Comparison of ENCODE assay signal across 15 cellular contexts in the genomic region with DNA sequence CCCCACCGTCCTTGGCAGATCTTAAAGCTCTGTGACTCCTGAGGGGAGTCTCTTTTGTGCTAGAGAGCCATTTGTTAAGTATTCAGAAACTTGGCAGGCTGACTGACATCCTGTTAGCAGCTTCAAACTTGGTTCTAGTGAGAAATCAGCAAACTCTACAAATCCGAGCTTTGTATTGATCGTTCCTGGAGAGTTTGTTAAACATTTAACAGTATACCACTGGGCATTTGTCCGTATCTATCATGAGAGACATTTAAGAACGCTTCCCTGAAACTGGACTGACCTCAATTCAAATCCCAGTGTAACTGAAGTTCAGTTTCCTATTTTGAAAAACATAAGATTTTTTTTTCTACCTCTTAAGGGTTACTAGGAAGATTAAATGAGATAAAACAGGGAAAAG. TPM values are rescaled to one million over a fixed set of nuclear protein-coding genes. Genes with fewer than 3 reads are reported as not detected.
A peak's percentile ranks its signal among the peaks of the same experiment; 100 is the strongest.
DNase-seq lines count a peak whose midpoint lies in the region; ATAC-seq and TF ChIP-seq lines count a peak whose summit lies in the region.
"Had no signal": no experiment of that assay in that cellular context is flagged by ENCODE, and none has a peak within 500 bp of the region (broad histone marks: within the 10 kb centered on the region; RNA-seq: fewer than 3 reads in every experiment).

No MANE protein-coding gene starts in this region.

- H3K36me3 Mint-ChIP-seq in T-helper 1 cell treated with Interleukin-12 subunit alpha and Interleukin-12 subunit beta and Interleukin-4 antibody, amounts not matched to agents 30 μg/mL and 1 μg/mL, for 36 hours (ENCODE audit: low read depth), result no peaks in the 10 kb centered on the region
- H3K36me3 Mint-ChIP-seq in type B pancreatic cell, result no peaks in the 10 kb centered on the region
- H3K36me3 Mint-ChIP-seq: IgD-negative memory B cell had no signal

- WGBS in liver, result 19% methylated on average over 5 of the region's 5 CpGs

- H3K4me1 ChIP-seq in OCI-LY3 (ENCODE audit: low read length) (peaks cover 20% of the 10 kb centered on the region), liver (ENCODE audit: control insufficient read depth in 4 of 4, insufficient read depth in 4 of 4, low read length in 3 of 4) (peaks cover 7 to 12% (median 10%) of the 10 kb centered on the region in 4 donors), Karpas-422 (ENCODE audit: low read length) (peaks cover 15% of the 10 kb centered on the region)

- H3K4me3 Mint-ChIP-seq in T-helper 1 cell treated with Interleukin-12 subunit alpha and Interleukin-12 subunit beta and Interleukin-4 antibody, amounts not matched to agents 30 μg/mL and 1 μg/mL, for 36 hours, result no peak overlapping the region
- H3K4me3 Mint-ChIP-seq in type B pancreatic cell, result peak overlapping the region; percentile 22
- H3K4me3 Mint-ChIP-seq in stimulated activated naive CD8-positive, alpha-beta T cell treated with anti-CD3 and anti-CD28 coated beads, Interleukin-15, amount 100 ng/mL, for 72 hours, result no peak overlapping the region

- H3K9ac ChIP-seq in OCI-LY3 (ENCODE audit: low read length), result no peak overlapping the region
- no peak overlapping the region for H3K9ac ChIP-seq in liver (ENCODE audit: low read depth in 1 of 2, low read length in 2 of 2)
- H3K9ac ChIP-seq in Karpas-422 (ENCODE audit: low read length), result no peak overlapping the region

- no peaks in the 10 kb centered on the region for H4K20me1 ChIP-seq in OCI-LY3 (ENCODE audit: insufficient read depth, low read length)
- H4K20me1 ChIP-seq in Karpas-422 (ENCODE audit: insufficient read depth, low read depth, low read length), result no peaks in the 10 kb centered on the region

- H3K79me2 ChIP-seq in OCI-LY3 (ENCODE audit: low read length) (no peaks in the 10 kb centered on the region), Karpas-422 (ENCODE audit: low read length) (no peaks in the 10 kb centered on the region)

- H3K4me2 ChIP-seq in OCI-LY3 (ENCODE audit: low read length) (peak overlapping the region; percentile 52), Karpas-422 (ENCODE audit: low read depth, low read length, poor library complexity, severe bottlenecking) (no peak overlapping the region)

- no peaks in the 10 kb centered on the region for H3K36me3 ChIP-seq in OCI-LY3 (replicated peaks; ENCODE audit: low read depth, low read length)
- no peaks in the 10 kb centered on the region for H3K36me3 ChIP-seq in liver (ENCODE audit: control insufficient read depth in 4 of 4, insufficient read depth in 3 of 4, low read depth in 1 of 4, low read length in 3 of 4)
- no peaks in the 10 kb centered on the region for H3K36me3 ChIP-seq in Karpas-422 (ENCODE audit: insufficient read depth, low read length)
- H3K36me3 ChIP-seq: SJSA1 had no signal

- H3K27ac ChIP-seq in OCI-LY3 (ENCODE audit: low read length), result no peak overlapping the region
- peak overlapping the region in 1 of 2 donors; percentile 56 for H3K27ac ChIP-seq in liver (ENCODE audit: low read depth in 1 of 2, low read length in 2 of 2)
- no peak overlapping the region for H3K27ac ChIP-seq in Karpas-422 (ENCODE audit: low read length)
- H3K27ac ChIP-seq: SJSA1 had no signal

- H2AFZ ChIP-seq in OCI-LY3 (ENCODE audit: low read depth, low read length) (peak overlapping the region; percentile 52; the same call in 1 of the 2 replicates), Karpas-422 (ENCODE audit: low read length) (no peak overlapping the region)

- TF ChIP-seq RAD21 in liver (IDR thresholded peaks at IDR 0.05), result no peak

- H3K4me3 ChIP-seq in OCI-LY3 (ENCODE audit: low read length) (peak overlapping the region; percentile 23; the same call in 1 of the 2 replicates), liver (ENCODE audit: low read depth in 1 of 3, low read length in 3 of 3) (no peak overlapping the region), Karpas-422 (ENCODE audit: low read length) (no peak overlapping the region)
- H3K4me3 ChIP-seq: SJSA1 had no signal

- ATAC-seq in stimulated activated naive CD8-positive, alpha-beta T cell treated with anti-CD3 and anti-CD28 coated beads, Interleukin-15, amount 100 ng/mL, for 72 hours, result no peak

- H3K27me3 ChIP-seq in OCI-LY3 (ENCODE audit: low read depth, low read length) (peaks cover 21% of the 10 kb centered on the region), liver (ENCODE audit: control insufficient read depth in 4 of 4, insufficient read depth in 4 of 4, low read length in 3 of 4) (peaks cover 0 to 6% (median 0%) of the 10 kb centered on the region in 4 donors), Karpas-422 (ENCODE audit: low read length) (no peaks in the 10 kb centered on the region)

- no peak for TF ChIP-seq CTCF in OCI-LY3 (IDR thresholded peaks at IDR 0.05; ENCODE audit: low read depth, low read length)
- no peak for TF ChIP-seq CTCF in liver (IDR thresholded peaks at IDR 0.05; ENCODE audit: low read depth, low read length, missing input control)
- no peak for TF ChIP-seq CTCF in type B pancreatic cell (conservative IDR thresholded peaks at IDR 0.05)

- peaks cover 76% of the 10 kb centered on the region for H3K27me3 Mint-ChIP-seq in T-helper 1 cell treated with Interleukin-12 subunit alpha and Interleukin-12 subunit beta and Interleukin-4 antibody, amounts not matched to agents 30 μg/mL and 1 μg/mL, for 36 hours (ENCODE audit: low read depth)
- peaks cover 54% of the 10 kb centered on the region for H3K27me3 Mint-ChIP-seq in type B pancreatic cell
- H3K27me3 Mint-ChIP-seq in stimulated activated naive CD8-positive, alpha-beta T cell treated with anti-CD3 and anti-CD28 coated beads, Interleukin-15, amount 100 ng/mL, for 72 hours, result peaks cover 67% of the 10 kb centered on the region

- no peaks in the 10 kb centered on the region for H3K9me2 ChIP-seq in Karpas-422 (replicated peaks; ENCODE audit: insufficient read depth, low read length)

- H3K9me3 ChIP-seq in OCI-LY3 (ENCODE audit: insufficient read depth, low read length), result no peaks in the 10 kb centered on the region
- H3K9me3 ChIP-seq in liver (ENCODE audit: control insufficient read depth in 4 of 4, low read length in 3 of 4), result no peaks in the 10 kb centered on the region
- no peaks in the 10 kb centered on the region for H3K9me3 ChIP-seq in Karpas-422 (ENCODE audit: low read length)
- H3K9me3 ChIP-seq: SJSA1 had no signal

- DNase-seq in T-helper 1 cell (no peak), type B pancreatic cell (ENCODE audit: extremely low spot score, unreplicated experiment) (no peak), Karpas-422 (no peak)
- no peak for DNase-seq in NK-92 treated with Interleukin-12 subunit alpha and Interleukin-12 subunit beta, amount 100 ng/mL, for 24 hours (lab: John Stamatoyannopoulos, UW)
- no peak for DNase-seq in stimulated activated naive CD8-positive, alpha-beta T cell treated with anti-CD3 and anti-CD28 coated beads, Interleukin-15, amount 100 ng/mL, for 72 hours
- DNase-seq: GF-D8, NCI-H2171, NCI-H446 treated with DMSO at 0.1 percent for 48 hours had no signal

- H3K4me1 Mint-ChIP-seq in T-helper 1 cell treated with Interleukin-12 subunit alpha and Interleukin-12 subunit beta and Interleukin-4 antibody, amounts not matched to agents 30 μg/mL and 1 μg/mL, for 36 hours (ENCODE audit: low read depth), result peaks cover 30% of the 10 kb centered on the region
- H3K4me1 Mint-ChIP-seq in type B pancreatic cell (ENCODE audit: unreplicated experiment), result peaks cover 22% of the 10 kb centered on the region
- peaks cover 39% of the 10 kb centered on the region for H3K4me1 Mint-ChIP-seq in stimulated activated naive CD8-positive, alpha-beta T cell treated with anti-CD3 and anti-CD28 coated beads, Interleukin-15, amount 100 ng/mL, for 72 hours

- no peaks in the 10 kb centered on the region for H3K9me3 Mint-ChIP-seq in T-helper 1 cell treated with Interleukin-12 subunit alpha and Interleukin-12 subunit beta and Interleukin-4 antibody, amounts not matched to agents 30 μg/mL and 1 μg/mL, for 36 hours
- H3K9me3 Mint-ChIP-seq in type B pancreatic cell, result no peaks in the 10 kb centered on the region
- no peaks in the 10 kb centered on the region for H3K9me3 Mint-ChIP-seq in stimulated activated naive CD8-positive, alpha-beta T cell treated with anti-CD3 and anti-CD28 coated beads, Interleukin-15, amount 100 ng/mL, for 72 hours
- H3K9me3 Mint-ChIP-seq: IgD-negative memory B cell had no signal

- H3K27ac Mint-ChIP-seq in T-helper 1 cell treated with Interleukin-12 subunit alpha and Interleukin-12 subunit beta and Interleukin-4 antibody, amounts not matched to agents 30 μg/mL and 1 μg/mL, for 36 hours, result peak overlapping the region; percentile 27
- no peak overlapping the region for H3K27ac Mint-ChIP-seq in type B pancreatic cell
- no peak overlapping the region for H3K27ac Mint-ChIP-seq in stimulated activated naive CD8-positive, alpha-beta T cell treated with anti-CD3 and anti-CD28 coated beads, Interleukin-15, amount 100 ng/mL, for 72 hours

TF ChIP-seq in liver, 16 proteins besides CTCF, POLR2A, EP300 and RAD21:
- TF ChIP-seq YY1 (IDR thresholded peaks at IDR 0.05) (peak; percentile 49), HNF4A (conservative IDR thresholded peaks at IDR 0.05) (peak in 1 of 2 donors; percentile 30), EGR1 (IDR thresholded peaks at IDR 0.05; ENCODE audit: low read depth in 2 of 2) (no peak), SP1 (IDR thresholded peaks at IDR 0.05) (peak; percentile 44), RXRA (IDR thresholded peaks at IDR 0.05) (peak; percentile 78 to 82)
- TF ChIP-seq, protein P1, sequence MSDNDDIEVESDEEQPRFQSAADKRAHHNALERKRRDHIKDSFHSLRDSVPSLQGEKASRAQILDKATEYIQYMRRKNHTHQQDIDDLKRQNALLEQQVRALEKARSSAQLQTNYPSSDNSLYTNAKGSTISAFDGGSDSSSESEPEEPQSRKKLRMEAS (IDR thresholded peaks at IDR 0.05), result no peak

RNA-seq across cellular contexts. Expression of a gene that starts 3.2 kb away (rescaled TPM):
- total RNA-seq in liver (under 1 TPM in 1 of 2 donors, not detected in 1; under 0.01 TPM), type B pancreatic cell (ENCODE audit: low replicate concordance) (19.0 and 23.6 TPM in 2 replicates)
- not detected for polyA plus RNA-seq in liver
- total RNA-seq in Karpas-422 (2014; rRNA removed; shearing (Covaris generic); ENCODE audit: low replicate concordance), result not detected in 2 replicates
- total RNA-seq: LHCN-M2, SJSA1 had no signal
- polyA plus RNA-seq: BJ, IgD-negative memory B cell had no signal

Comparison
In these comparisons a context has a peak if more than half of its experiments do, and no peak if none do; other contexts are left out.
1. RNA of a gene that starts 3.2 kb away (total RNA-seq): 19.0 to 23.6 TPM in type B pancreatic cell; under 0.01 TPM in liver and not detected in Karpas-422; every median in the first group is over 10 times any median in the second.